8 cellular contexts compared by ENCODE assay signal in genomic region chr4:107989162-107989536, GRCh38. TPM values are rescaled to one million over a fixed set of nuclear protein-coding genes. Genes with fewer than 3 reads are reported as not detected.
DNase-seq lines count a peak whose midpoint lies in the region; ATAC-seq and TF ChIP-seq lines count a peak whose summit lies in the region.

No MANE protein-coding gene starts in this region.

- DNase-seq in IMR-90 (no peak), chondrocyte (ENCODE audit: low spot score) (no peak), NK-92 (lab: John Stamatoyannopoulos, UW; ENCODE audit: unreplicated experiment) (no peak), cerebellar cortex (ENCODE audit: low spot score) (no peak), NCI-H226 (no peak)

- no peak overlapping the region for H4K8ac ChIP-seq in IMR-90 (ENCODE audit: low read depth in 2 of 2, low read length in 2 of 2)

- H3K9me3 ChIP-seq in IMR-90 (ENCODE audit: control insufficient read depth, insufficient read depth, low read length): no peaks in the 10 kb centered on the region
- no peaks in the 10 kb centered on the region for H3K9me3 ChIP-seq in muscle layer of colon (ENCODE audit: low read length)

- H3K4me1 Mint-ChIP-seq in chondrocyte (ENCODE audit: low read depth): peaks cover 25% of the 10 kb centered on the region

- no peak overlapping the region for H2BK15ac ChIP-seq in IMR-90 (ENCODE audit: low read depth, low read length)

- no peaks in the 10 kb centered on the region; the same call in 1 of the 2 replicates for H3K27me3 ChIP-seq in IMR-90 (ENCODE audit: control insufficient read depth, insufficient read depth, low read length)
- no peaks in the 10 kb centered on the region for H3K27me3 ChIP-seq in muscle layer of colon (ENCODE audit: control insufficient read depth in 1 of 2, insufficient read depth in 2 of 2, low read length in 2 of 2)

- ATAC-seq in IMR-90 (ENCODE audit: low read depth) (no peak), HG02588 (IDR thresholded peaks at IDR 0.05; ENCODE audit: unreplicated experiment) (no peak)

- TF ChIP-seq CTCF in IMR-90 (conservative IDR thresholded peaks at IDR 0.05; ENCODE audit: low read depth, low read length): no peak
- TF ChIP-seq CTCF in chondrocyte (IDR thresholded peaks at IDR 0.05): no peak

- no peak overlapping the region for H4K5ac ChIP-seq in IMR-90 (ENCODE audit: low read depth, low read length)

- H3K18ac ChIP-seq in IMR-90 (ENCODE audit: low read depth, low read length): no peak overlapping the region

- no peaks in the 10 kb centered on the region for H4K20me1 ChIP-seq in IMR-90 (ENCODE audit: insufficient read depth, low read length)

- peak overlapping the region; percentile 46 for H2AK9ac ChIP-seq in IMR-90 (replicated peaks; ENCODE audit: low read depth, low read length, poor library complexity)

- BruUV-seq in IMR-90 (replicated peaks; lab: Mats Ljungman, UMichigan): no TSS peak

- CTCF ChIA-PET in IMR-90 (lab: Yijun Ruan, JAX): interaction anchor here (0.5 kb wide), 1 partner anchor 1192 kb away, joined by 4 read pairs; no protein-coding TSS in a partner anchor

- no peaks in the 10 kb centered on the region for H3K9me1 ChIP-seq in IMR-90 (ENCODE audit: insufficient read depth, low read length)

- TF ChIP-seq RAD21 in IMR-90 (IDR thresholded peaks at IDR 0.05; ENCODE audit: low read length): no peak

- in situ Hi-C loops in IMR-90 (cut with MboI; ENCODE audit: low sequenced_read_pairs): no loop called here

- H2BK120ac ChIP-seq in IMR-90 (ENCODE audit: low read depth, low read length): no peak overlapping the region

- POLR2A ChIA-PET in IMR-90 (lab: Charles Lee; ENCODE audit: unreplicated experiment): no interaction called here

- no peak overlapping the region for H2BK5ac ChIP-seq in IMR-90 (ENCODE audit: low read depth, low read length, poor library complexity, severe bottlenecking)

- H3K23ac ChIP-seq in IMR-90 (ENCODE audit: low read depth, low read length): no peak overlapping the region

- H3K4me3 ChIP-seq in GM08714 (ENCODE audit: low read length): peak overlapping the region; percentile 59
- peak overlapping the region; percentile 84 for H3K4me3 ChIP-seq in IMR-90 (ENCODE audit: insufficient read depth, low read depth, low read length)
- H3K4me3 ChIP-seq in muscle layer of colon (ENCODE audit: low read depth in 1 of 2, low read length in 2 of 2): peak overlapping the region; percentile 77 to 92

- H3K27ac ChIP-seq in IMR-90 (ENCODE audit: insufficient read depth, low read length) (no peak overlapping the region), muscle layer of colon (ENCODE audit: low read depth, low read length) (peak overlapping the region; percentile 70)

- H3K9ac ChIP-seq in IMR-90 (ENCODE audit: low read depth, low read length): peak overlapping the region; percentile 64; the same call in 1 of the 2 replicates
- H3K9ac ChIP-seq in muscle layer of colon (ENCODE audit: low read length): peak overlapping the region; percentile 67

- H3K79me1 ChIP-seq in IMR-90 (ENCODE audit: low read depth in 1 of 2, low read length in 2 of 2): peaks cover 5 to 8% of the 10 kb centered on the region in 2 experiments; a peak in 2 of 4 replicates

- no peak overlapping the region for H4K91ac ChIP-seq in IMR-90 (ENCODE audit: insufficient read depth, low read depth, low read length)

- H3K27me3 Mint-ChIP-seq in chondrocyte (ENCODE audit: low read depth): no peaks in the 10 kb centered on the region

- peak overlapping the region; percentile 77 for H3K27ac Mint-ChIP-seq in chondrocyte (ENCODE audit: unreplicated experiment)

- H2AFZ ChIP-seq in IMR-90 (replicated peaks; ENCODE audit: low read length, poor library complexity): peak overlapping the region; percentile 99

- no peak overlapping the region for H2BK20ac ChIP-seq in IMR-90 (ENCODE audit: low read depth, low read length)

- no peak overlapping the region for H3K4ac ChIP-seq in IMR-90 (ENCODE audit: low read depth, low read length)

- H3K56ac ChIP-seq in IMR-90 (ENCODE audit: extremely low read depth, insufficient read depth, low read length): no peak overlapping the region

- dilution Hi-C loops in IMR-90 (cut with HindIII; ENCODE audit: low sequenced_read_pairs, unreplicated experiment): no loop called here

- intact Hi-C loops in IMR-90 (cut with micrococcal nuclease): loop anchor here (5.0 kb wide), 1 partner anchor 57 kb away; the partner anchor contains the start of gene CYP2U1

- 0% methylated on average over 1 of the region's 8 CpGs; no CpG with 5 or more reads in 1 of the 2 experiments for WGBS in IMR-90 (ENCODE audit: extremely low coverage in 2 of 2, insufficient read length in 1 of 2), 2 experiments

- peak overlapping the region; percentile 97 for H3K4me3 Mint-ChIP-seq in chondrocyte (ENCODE audit: unreplicated experiment)

- no peaks in the 10 kb centered on the region for H3K36me3 Mint-ChIP-seq in chondrocyte (ENCODE audit: low read depth)

- H3K4me1 ChIP-seq in IMR-90 (ENCODE audit: control insufficient read depth, insufficient read depth, low read length): no peaks in the 10 kb centered on the region
- peaks cover 42% of the 10 kb centered on the region for H3K4me1 ChIP-seq in muscle layer of colon (ENCODE audit: insufficient read depth, low read length)

- H3K14ac ChIP-seq in IMR-90 (replicated peaks; ENCODE audit: low read depth, low read length): no peak overlapping the region

- TF ChIP-seq POLR2A in IMR-90 (IDR thresholded peaks at IDR 0.05; ENCODE audit: low read depth, low read length): no peak

- H3K36me3 ChIP-seq in IMR-90 (ENCODE audit: control insufficient read depth, insufficient read depth, low read length) (no peaks in the 10 kb centered on the region), muscle layer of colon (ENCODE audit: insufficient read depth, low read length) (no peaks in the 10 kb centered on the region)

- no peak overlapping the region for H2AK5ac ChIP-seq in IMR-90 (ENCODE audit: low read depth, low read length)

- H3K4me2 ChIP-seq in IMR-90 (ENCODE audit: low read depth, low read length): peak overlapping the region; percentile 99

- H3K9me3 Mint-ChIP-seq in chondrocyte (ENCODE audit: low read depth): no peaks in the 10 kb centered on the region

TF ChIP-seq in IMR-90, 13 proteins besides CTCF, POLR2A, EP300 and RAD21:
- TF ChIP-seq MAZ (IDR thresholded peaks at IDR 0.05; ENCODE audit: borderline replicate concordance, low read depth, low read length) (no peak), CHD1 (IDR thresholded peaks at IDR 0.05; ENCODE audit: low read depth, low read length) (no peak), NFE2L2 (IDR thresholded peaks at IDR 0.05; ENCODE audit: low read depth, low read length) (no peak), RFX5 (IDR thresholded peaks at IDR 0.05; ENCODE audit: low read depth, low read length) (no peak), FOS (IDR thresholded peaks at IDR 0.05; ENCODE audit: low read depth, low read length) (no peak), USF2 (IDR thresholded peaks at IDR 0.05; ENCODE audit: low read depth, low read length) (no peak), SMC3 (IDR thresholded peaks at IDR 0.05; ENCODE audit: low read depth, low read length) (no peak), ELK1 (IDR thresholded peaks at IDR 0.05; ENCODE audit: borderline replicate concordance, low read depth, low read length) (no peak)

RNA-seq across cellular contexts. Expression of gene HADH, which starts 0.5 kb away (rescaled TPM):
- total RNA-seq in IMR-90 (2012; rRNA removed) (6.7 and 6.8 TPM in 2 replicates), chondrocyte (20.4 to 27.4 TPM (median 21.6 TPM) in 3 replicates)
- polyA plus RNA-seq in IMR-90 (2012; rRNA removed): 21.1 and 22.6 TPM in 2 replicates
- polyA plus RNA-seq in IMR-90 (2012; cell fraction: cytosol; rRNA removed): 16.1 and 24.5 TPM in 2 replicates
- polyA plus RNA-seq in IMR-90 (2012; cell fraction: nucleus; rRNA removed; ENCODE audit: low replicate concordance): 13.3 and 33.5 TPM in 2 replicates

RNA-seq across cellular contexts. Expression of gene CYP2U1, which starts 57.8 kb away (rescaled TPM):
- 11.1 and 13.6 TPM in 2 replicates for total RNA-seq in IMR-90 (2012; rRNA removed)
- 5.5 and 6.1 TPM in 2 replicates for polyA plus RNA-seq in IMR-90 (2012; rRNA removed)
- 1.6 and 2.6 TPM in 2 replicates for polyA plus RNA-seq in IMR-90 (2012; cell fraction: cytosol; rRNA removed)
- 1.3 and 5.1 TPM in 2 replicates for polyA plus RNA-seq in IMR-90 (2012; cell fraction: nucleus; rRNA removed; ENCODE audit: low replicate concordance)
- total RNA-seq in chondrocyte: 14.0 to 16.9 TPM (median 16.4 TPM) in 3 replicates
